13 cellular contexts compared by ENCODE assay signal in the genomic region with DNA sequence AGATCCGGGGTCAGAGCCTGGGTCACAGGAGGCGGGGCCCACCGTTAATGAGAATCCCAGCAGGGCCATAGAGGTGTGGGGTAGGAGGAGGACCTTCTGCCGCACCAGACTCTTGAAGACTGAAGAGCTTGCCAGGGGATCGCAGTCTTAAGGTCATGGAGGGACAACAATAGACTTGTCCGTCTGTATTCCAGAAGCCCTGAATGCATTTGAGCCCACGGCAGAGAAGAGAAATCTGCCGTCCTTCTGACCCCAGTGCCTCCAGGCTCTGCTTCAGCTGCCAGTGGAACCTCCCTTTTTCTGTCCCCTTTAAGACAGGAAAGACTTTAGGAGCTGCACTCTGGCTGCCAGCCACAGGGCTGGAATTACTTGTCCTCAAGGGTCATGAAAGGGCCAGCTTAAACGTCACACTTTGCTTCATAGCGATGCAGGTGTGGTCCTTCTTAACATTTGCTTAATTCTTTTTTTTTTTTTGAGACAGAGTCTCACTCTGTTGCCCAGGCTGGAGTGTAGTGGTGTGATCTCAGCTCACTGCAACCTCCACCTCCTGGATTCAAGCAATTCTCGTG. TPM values are rescaled to one million over a fixed set of nuclear protein-coding genes. Genes with fewer than 3 reads are reported as not detected.
DNase-seq lines count a peak whose midpoint lies in the region; ATAC-seq and TF ChIP-seq lines count a peak whose summit lies in the region.
"Had no signal": no experiment of that assay in that cellular context is flagged by ENCODE, and none has a peak within 500 bp of the region (broad histone marks: within the 10 kb centered on the region; RNA-seq: fewer than 3 reads in every experiment).

No MANE protein-coding gene starts in this region.

- H3K4me1 ChIP-seq in SJCRH30 (peaks cover 60% of the 10 kb centered on the region), heart left ventricle (peaks cover 0 to 64% (median 39%) of the 10 kb centered on the region in 12 donors), trophoblast cell (ENCODE audit: control insufficient read depth in 1 of 2, insufficient read depth in 2 of 2, low read length in 2 of 2) (peaks cover 33 to 37% of the 10 kb centered on the region in 2 experiments)

- no peak overlapping the region for H3K9ac ChIP-seq in trophoblast cell (ENCODE audit: low read length)

- H3K4me2 ChIP-seq in trophoblast cell (ENCODE audit: low read length), result no peak overlapping the region

- H3K27me3 ChIP-seq in SJCRH30 (no peaks in the 10 kb centered on the region), heart left ventricle (no peaks in the 10 kb centered on the region), trophoblast cell (ENCODE audit: insufficient read depth, low read length) (no peaks in the 10 kb centered on the region)

- H2BK5ac ChIP-seq in trophoblast cell (ENCODE audit: low read depth, low read length, poor library complexity), result no peak overlapping the region

- H3K23ac ChIP-seq in trophoblast cell (ENCODE audit: low read length), result no peak overlapping the region

- H3K9me3 ChIP-seq in SJCRH30 (replicated peaks) (no peaks in the 10 kb centered on the region), heart left ventricle (no peaks in the 10 kb centered on the region), trophoblast cell (ENCODE audit: insufficient read depth, low read depth, low read length) (no peaks in the 10 kb centered on the region)
- H3K9me3 ChIP-seq: mucosa of descending colon had no signal

- peaks cover 10% of the 10 kb centered on the region for H3K79me1 ChIP-seq in trophoblast cell (ENCODE audit: low read length)

- ATAC-seq in heart left ventricle, result peak; percentile 52 to 88 (median 74)
- ATAC-seq: mucosa of descending colon, T-cell had no signal

- H4K8ac ChIP-seq in trophoblast cell (ENCODE audit: low read depth, low read length), result no peak overlapping the region

- no peak overlapping the region for H3K18ac ChIP-seq in trophoblast cell (ENCODE audit: low read length)

- intact Hi-C loops in heart left ventricle (cut with DNase I), result no loop called here

- DNase-seq in AG10803 (ENCODE audit: low read depth) (peak; percentile 64), SJCRH30 (peak in 1 of 2 experiments; percentile 43), heart left ventricle (peak; percentile 76 to 87 (median 81)), trophoblast cell (no peak), coronary artery (ENCODE audit: low spot score) (no peak), activated gamma-delta T cell (lab: John Stamatoyannopoulos, UW) (no peak), iPS-NIHi11 (ENCODE audit: low spot score) (no peak), HPDE6-E6E7 (ENCODE audit: extremely low spot score) (no peak)
- DNase-seq: cortex of kidney, HCEC 1CT, KBM-7, T-cell had no signal

- no peak for TF ChIP-seq POLR2A in heart left ventricle (IDR thresholded peaks at IDR 0.05)

- peak overlapping the region; percentile 22; the same call in 1 of the 2 replicates for H3K27ac ChIP-seq in SJCRH30
- H3K27ac ChIP-seq in heart left ventricle, result peak overlapping the region in 10 of 12 donors; percentile 18 to 73 (median 62)
- no peak overlapping the region for H3K27ac ChIP-seq in trophoblast cell (ENCODE audit: low read depth, low read length)
- H3K27ac ChIP-seq in coronary artery, result peak overlapping the region in 1 of 2 donors; percentile 61

- H4K12ac ChIP-seq in trophoblast cell (ENCODE audit: low read depth, low read length), result no peak overlapping the region

- peak overlapping the region; percentile 35 for H3K14ac ChIP-seq in trophoblast cell (ENCODE audit: low read length)

- WGBS in heart left ventricle, 4 donors, result 34 to 57% (median 45%) methylated on average over 11 of the region's 11 CpGs
- WGBS in trophoblast cell (ENCODE audit: extremely low coverage, insufficient coverage, insufficient read length), result no CpG with 5 or more reads among the region's 11 CpGs

- peak overlapping the region; percentile 45 for H4K91ac ChIP-seq in trophoblast cell (ENCODE audit: low read depth, low read length)

- H2AFZ ChIP-seq in trophoblast cell (ENCODE audit: insufficient read depth, low read length, poor library complexity), result no peak overlapping the region

- no peak overlapping the region for H2BK120ac ChIP-seq in trophoblast cell (ENCODE audit: insufficient read depth, low read length, poor library complexity)

- H3K4ac ChIP-seq in trophoblast cell (ENCODE audit: low read depth, low read length), result no peak overlapping the region

- H3K36me3 ChIP-seq in SJCRH30 (no peaks in the 10 kb centered on the region; the same call in 1 of the 2 replicates), heart left ventricle (peaks cover 0 to 53% (median 27%) of the 10 kb centered on the region in 9 donors), trophoblast cell (ENCODE audit: control insufficient read depth in 1 of 2, insufficient read depth in 2 of 2, low read length in 2 of 2) (peaks cover 0 to 4% of the 10 kb centered on the region in 2 experiments)

- H3K4me3 ChIP-seq in AG10803 (ENCODE audit: low read length), result no peak overlapping the region
- H3K4me3 ChIP-seq in SJCRH30, result no peak overlapping the region
- no peak overlapping the region for H3K4me3 ChIP-seq in heart left ventricle
- no peak overlapping the region for H3K4me3 ChIP-seq in trophoblast cell (ENCODE audit: low read depth, low read length)
- no peak overlapping the region for H3K4me3 ChIP-seq in coronary artery
- H3K4me3 ChIP-seq: mucosa of descending colon had no signal

- no peak overlapping the region for H2BK12ac ChIP-seq in trophoblast cell (ENCODE audit: low read length)

- peaks cover 1% of the 10 kb centered on the region for H3K79me2 ChIP-seq in trophoblast cell (ENCODE audit: control insufficient read depth, insufficient read depth, low read length, poor library complexity)

- H2AK5ac ChIP-seq in trophoblast cell (ENCODE audit: low read length), result no peak overlapping the region

- no peak for TF ChIP-seq CTCF in AG10803 (conservative IDR thresholded peaks at IDR 0.05; ENCODE audit: low read length)
- no peak for TF ChIP-seq CTCF in heart left ventricle (IDR thresholded peaks at IDR 0.05)
- TF ChIP-seq CTCF in coronary artery (IDR thresholded peaks at IDR 0.05), result no peak

RNA-seq across cellular contexts. Expression of a gene that starts 15.5 kb away (rescaled TPM):
- 37.3 and 39.6 TPM in 2 replicates for total RNA-seq in SJCRH30 (2014; rRNA removed; shearing (Covaris generic))
- 10 to 100 TPM; 30.6 to 88.5 (median 59.8) TPM for total RNA-seq in heart left ventricle
- 100 to 1,000 TPM in 1 of 2 donors, 10 to 100 TPM in 1; 66.1 to 168 TPM for polyA plus RNA-seq in heart left ventricle
- polyA plus RNA-seq in trophoblast cell (2013), result 16.1 and 17.5 TPM in 2 replicates

RNA-seq across cellular contexts. Expression of a gene that starts 36.1 kb away (rescaled TPM):
- total RNA-seq in SJCRH30 (2014; rRNA removed; shearing (Covaris generic)), result 21.3 and 24.5 TPM in 2 replicates
- 10 to 100 TPM in 5 of 9 donors, 1 to 10 TPM in 4; 7.7 to 15.5 (median 11.1) TPM for total RNA-seq in heart left ventricle
- polyA plus RNA-seq in heart left ventricle, result 10 to 100 TPM in 1 of 2 donors, 1 to 10 TPM in 1; 8.1 to 18.9 TPM
- 11.2 and 12.2 TPM in 2 replicates for polyA plus RNA-seq in trophoblast cell (2013)

RNA-seq across cellular contexts. Expression of a gene that starts 57.1 kb away (rescaled TPM):
- 0.76 and 1.1 TPM in 2 replicates for total RNA-seq in SJCRH30 (2014; rRNA removed; shearing (Covaris generic))
- 1 to 10 TPM; 5.3 to 9.5 (median 7.6) TPM for total RNA-seq in heart left ventricle
- polyA plus RNA-seq in heart left ventricle, result 1 to 10 TPM; 4.0 to 5.4 TPM
- 6.7 and 7.5 TPM in 2 replicates for polyA plus RNA-seq in trophoblast cell (2013)

Comparison
In these comparisons a context has a peak if more than half of its experiments do, and no peak if none do; other contexts are left out.
1. DNase-seq: peak in AG10803 (single experiment) and heart left ventricle (5 of 5); none in trophoblast cell (0 of 2), coronary artery (single experiment), activated gamma-delta T cell (single experiment), iPS-NIHi11 (single experiment) and HPDE6-E6E7 (single experiment).